In genomic region chr9:91211414-91211813, GRCh38 we compare ENCODE assay signal across 15 cellular contexts.
DNase-seq lines count a peak whose midpoint lies in the region; ATAC-seq, FAIRE-seq and TF ChIP-seq lines count a peak whose summit lies in the region.
"Had no signal": no experiment of that assay in that cellular context is flagged by ENCODE, and none has a peak within 500 bp of the region (broad histone marks: within the 10 kb centered on the region; RNA-seq: fewer than 3 reads in every experiment).

No MANE protein-coding gene starts in this region.

- FAIRE-seq in GM12878 (lab: Jason Lieb, UNC): no peak

- peaks cover 1% of the 10 kb centered on the region for H3K36me3 Mint-ChIP-seq in activated naive CD4-positive, alpha-beta T cell treated with anti-CD3 and anti-CD28 coated beads, Interleukin-2, amount 50 U/mL, for 24 hours
- H3K36me3 Mint-ChIP-seq in memory B cell (no peaks in the 10 kb centered on the region), osteocyte (ENCODE audit: unreplicated experiment) (peaks cover 2% of the 10 kb centered on the region)

- TF ChIP-seq CTCF in GM12878 (IDR thresholded peaks at IDR 0.05 in 2 of 3, conservative IDR thresholded peaks at IDR 0.05 in 1 of 3; ENCODE audit: control insufficient read depth in 2 of 3, extremely low read depth in 1 of 3, insufficient read depth in 1 of 3, low read depth in 3 of 3, low read length in 3 of 3): no peak
- no peak for TF ChIP-seq CTCF in osteocyte (IDR thresholded peaks at IDR 0.05)

- peaks cover 45% of the 10 kb centered on the region for H3K4me1 Mint-ChIP-seq in activated naive CD4-positive, alpha-beta T cell treated with anti-CD3 and anti-CD28 coated beads, Interleukin-2, amount 50 U/mL, for 24 hours
- H3K4me1 Mint-ChIP-seq in memory B cell (peaks cover 27% of the 10 kb centered on the region), osteocyte (ENCODE audit: unreplicated experiment) (peaks cover 28% of the 10 kb centered on the region)

- H3K9ac ChIP-seq in GM12878 (ENCODE audit: control insufficient read depth, insufficient read depth, low read length): no peak overlapping the region

- intact Hi-C loops in GM12878 (cut with micrococcal nuclease; ENCODE audit: unreplicated experiment): no loop called here

- no peak for TF ChIP-seq EP300 in GM12878 (IDR thresholded peaks at IDR 0.05; ENCODE audit: borderline replicate concordance in 1 of 2, control insufficient read depth in 1 of 2, low read depth in 2 of 2, low read length in 2 of 2)

- no peak for DNase-seq in activated naive CD4-positive, alpha-beta T cell treated with Interleukin-2 at 50 U/mL for 16 hours
- no peak for DNase-seq in GM12878 (ENCODE audit: low read depth, low spot score)
- DNase-seq in memory B cell (ENCODE audit: low spot score in 2 of 2): no peak
- DNase-seq in stimulated activated CD4-positive, alpha-beta T cell treated with anti-CD3 and anti-CD28 coated beads, Interleukin-4, amount 100 ng/mL, for 24 hours: no peak
- no peak for DNase-seq in osteocyte (ENCODE audit: extremely low spot score, unreplicated experiment)
- DNase-seq: amygdala, mammary epithelial cell, MG63, NCI-H2171, SHP77 treated with DMSO at 0.1 percent for 48 hours had no signal

- no peak overlapping the region for H2AFZ ChIP-seq in GM12878 (ENCODE audit: control insufficient read depth, low read depth, low read length)

- RAD21 ChIA-PET in GM12878 (lab: Charles Lee; ENCODE audit: unreplicated experiment): no interaction called here

- SMC1A ChIA-PET in GM12878 (lab: Charles Lee; ENCODE audit: uncharacterized antibody, unreplicated experiment): interaction anchor here (0.6 kb wide), 1 partner anchor 9 kb away, joined by 3 read pairs; no protein-coding TSS in a partner anchor

- H3K79me2 ChIP-seq in GM12878 (ENCODE audit: control insufficient read depth, insufficient read depth, low read length): no peaks in the 10 kb centered on the region

- POLR2A ChIA-PET in GM12878 (lab: Charles Lee): no interaction called here

- H3K36me3 ChIP-seq in GM12878 (ENCODE audit: control insufficient read depth in 2 of 2, insufficient read depth in 2 of 2, low read length in 1 of 2): no peaks in the 10 kb centered on the region
- H3K36me3 ChIP-seq: MG63 had no signal

- no peak overlapping the region for H3K27ac ChIP-seq in GM12878 (ENCODE audit: control insufficient read depth, insufficient read depth)

- in situ Hi-C loops in GM12878 (cut with MboI): no loop called here

- no peaks in the 10 kb centered on the region for H4K20me1 ChIP-seq in GM12878 (ENCODE audit: control insufficient read depth, insufficient read depth)

- TF ChIP-seq POLR2A in GM12878 (IDR thresholded peaks at IDR 0.05; ENCODE audit: low read depth, low read length): no peak

- peaks cover 24% of the 10 kb centered on the region for H3K4me1 ChIP-seq in GM12878 (ENCODE audit: control insufficient read depth, insufficient read depth, low read length)

- H3K9me3 Mint-ChIP-seq in activated naive CD4-positive, alpha-beta T cell treated with anti-CD3 and anti-CD28 coated beads, Interleukin-2, amount 50 U/mL, for 24 hours: no peaks in the 10 kb centered on the region
- H3K9me3 Mint-ChIP-seq in memory B cell (no peaks in the 10 kb centered on the region), osteocyte (ENCODE audit: unreplicated experiment) (no peaks in the 10 kb centered on the region)
- H3K9me3 Mint-ChIP-seq: dendritic cell treated with granulocyte-macrophage colony-stimulating factor and Interleukin-4, amounts not matched to agents 40 ng/mL and 50 ng/mL, for 4 days had no signal

- no peak for TF ChIP-seq RAD21 in GM12878 (IDR thresholded peaks at IDR 0.05; ENCODE audit: insufficient read depth, low read depth, low read length)

- no peak overlapping the region for H3K4me2 ChIP-seq in GM12878 (ENCODE audit: control insufficient read depth, insufficient read depth)

- WGBS in GM12878 (ENCODE audit: insufficient coverage, insufficient replicate concordance, low lambda C conversion rate, missing lambda C conversion rate): 90% methylated on average over 7 of the region's 7 CpGs

- BruUV-seq in GM12878 (replicated peaks; lab: Mats Ljungman, UMichigan): no TSS peak

- H3K27me3 ChIP-seq in GM12878 (replicated peaks in 1 of 2; ENCODE audit: control insufficient read depth in 2 of 2, insufficient read depth in 2 of 2, low read length in 1 of 2): no peaks in the 10 kb centered on the region
- H3K27me3 ChIP-seq: MG63 had no signal

- no peaks in the 10 kb centered on the region; the same call in 2 of the 3 replicates for H3K9me3 ChIP-seq in GM12878 (replicated peaks; ENCODE audit: control insufficient read depth, insufficient read depth, low read length)
- H3K9me3 ChIP-seq: MG63 had no signal

- CTCF ChIA-PET in GM12878 (lab: Yijun Ruan, JAX): no interaction called here

- no peak for ATAC-seq in GM12878
- ATAC-seq in memory B cell (ENCODE audit: low read depth): no peak
- ATAC-seq in HG02759 (IDR thresholded peaks at IDR 0.05; ENCODE audit: unreplicated experiment): no peak
- ATAC-seq in HG02938 (IDR thresholded peaks at IDR 0.05; ENCODE audit: unreplicated experiment): no peak

- H3K27ac Mint-ChIP-seq in activated naive CD4-positive, alpha-beta T cell treated with anti-CD3 and anti-CD28 coated beads, Interleukin-2, amount 50 U/mL, for 24 hours: peak overlapping the region; percentile 79
- H3K27ac Mint-ChIP-seq in memory B cell: peak overlapping the region; percentile 41
- H3K27ac Mint-ChIP-seq in osteocyte (ENCODE audit: unreplicated experiment): no peak overlapping the region

- no peaks in the 10 kb centered on the region for H3K27me3 Mint-ChIP-seq in activated naive CD4-positive, alpha-beta T cell treated with anti-CD3 and anti-CD28 coated beads, Interleukin-2, amount 50 U/mL, for 24 hours
- H3K27me3 Mint-ChIP-seq in memory B cell (no peaks in the 10 kb centered on the region), osteocyte (ENCODE audit: unreplicated experiment) (no peaks in the 10 kb centered on the region)
- H3K27me3 Mint-ChIP-seq: dendritic cell treated with granulocyte-macrophage colony-stimulating factor and Interleukin-4, amounts not matched to agents 40 ng/mL and 50 ng/mL, for 4 days had no signal

- no peak overlapping the region for H3K4me3 ChIP-seq in GM12878
- H3K4me3 ChIP-seq: MG63, skin epidermis had no signal

- peak overlapping the region; percentile 48 for H3K4me3 Mint-ChIP-seq in activated naive CD4-positive, alpha-beta T cell treated with anti-CD3 and anti-CD28 coated beads, Interleukin-2, amount 50 U/mL, for 24 hours
- H3K4me3 Mint-ChIP-seq in memory B cell: no peak overlapping the region
- H3K4me3 Mint-ChIP-seq in osteocyte (ENCODE audit: unreplicated experiment): no peak overlapping the region
- H3K4me3 Mint-ChIP-seq: dendritic cell treated with granulocyte-macrophage colony-stimulating factor and Interleukin-4, amounts not matched to agents 40 ng/mL and 50 ng/mL, for 4 days had no signal

TF ChIP-seq in GM12878, 131 proteins besides CTCF, POLR2A, EP300 and RAD21:
- TF ChIP-seq HDGF (IDR thresholded peaks at IDR 0.05): no peak
- TF ChIP-seq MLLT1 (IDR thresholded peaks at IDR 0.05): peak; percentile 97
- peak in 1 of 2 experiments; percentile 64; a peak in 1 of 4 replicates for TF ChIP-seq SRF (IDR thresholded peaks at IDR 0.05; ENCODE audit: low read depth in 2 of 2, low read length in 2 of 2)
